ENCODE assay signal across 8 cellular contexts in the genomic region with DNA sequence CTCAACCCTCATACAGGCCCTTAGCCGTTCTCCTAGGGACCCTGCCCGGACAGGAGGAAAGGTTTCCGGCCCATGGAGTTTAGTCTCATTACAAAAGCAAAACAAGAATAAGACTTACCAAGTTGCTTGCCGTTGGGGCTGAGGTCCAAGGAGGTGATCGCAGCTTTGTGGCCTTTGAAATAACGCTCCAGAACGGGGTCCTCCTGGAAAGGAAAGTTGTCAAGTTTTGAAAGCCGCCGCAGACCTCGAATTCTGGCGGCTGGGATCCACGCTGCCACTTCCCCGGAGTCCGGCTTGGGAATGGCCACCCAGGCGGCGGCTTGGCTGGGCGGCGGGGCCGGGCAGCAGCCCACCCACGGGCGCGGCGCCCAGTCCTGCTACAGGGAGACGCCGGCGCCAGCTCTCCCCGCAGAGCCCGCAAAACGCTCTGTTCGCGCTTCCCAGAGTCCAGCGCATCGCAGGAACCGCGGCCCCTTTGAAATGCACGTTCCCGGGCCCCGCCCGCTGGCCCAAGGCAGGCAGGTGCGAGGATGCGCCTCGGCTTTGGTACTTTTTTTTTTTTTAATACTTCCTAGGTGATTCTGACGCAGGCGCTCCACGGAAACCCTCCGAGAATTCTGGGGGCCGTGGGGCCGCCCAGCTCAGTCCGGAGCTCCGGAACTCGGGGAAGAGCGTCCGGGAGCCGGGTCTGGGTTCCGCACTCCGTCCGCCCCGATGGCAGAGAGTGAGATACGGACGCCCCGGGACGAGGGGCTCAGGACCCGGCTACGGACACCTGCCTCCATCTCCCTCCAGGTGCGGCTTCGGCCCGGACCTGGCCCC. TPM values are rescaled to one million over a fixed set of nuclear protein-coding genes. Genes with fewer than 3 reads are reported as not detected.
DNase-seq lines count a peak whose midpoint lies in the region; ATAC-seq, FAIRE-seq and TF ChIP-seq lines count a peak whose summit lies in the region.

No MANE protein-coding gene starts in this region.

- peak overlapping the region; percentile 100 for H2AFZ ChIP-seq in K562 (ENCODE audit: low read depth, low read length)

- ATAC-seq in GM19463 (IDR thresholded peaks at IDR 0.05; ENCODE audit: unreplicated experiment) (peak; percentile 15), HG03565 (IDR thresholded peaks at IDR 0.05; ENCODE audit: unreplicated experiment) (peak; percentile 18), K562 (peak; percentile 62)

- no peak for FAIRE-seq in K562 (lab: Jason Lieb, UNC)
- FAIRE-seq in small intestine (lab: Jason Lieb, UNC), result no peak

- H3K4me2 ChIP-seq in K562 (ENCODE audit: insufficient read depth, low read length), result peak overlapping the region; percentile 100

- peaks cover 4% of the 10 kb centered on the region for H3K4me1 Mint-ChIP-seq in Caco-2 (ENCODE audit: low read depth, unreplicated experiment)

- H3K27me3 Mint-ChIP-seq in Caco-2 (ENCODE audit: insufficient read depth, unreplicated experiment), result no peaks in the 10 kb centered on the region

- peak overlapping the region; percentile 99 for H3K4me3 Mint-ChIP-seq in Caco-2 (ENCODE audit: unreplicated experiment)

- in situ Hi-C loops in K562 (cut with MboI), result loop anchor here (5.0 to 25.0 kb wide), 4 partner anchors 53 to 1312 kb away; no protein-coding TSS in a partner anchor

- DNase-seq in Caco-2 (peak; percentile 46 to 63), T follicular helper cell (ENCODE audit: low read depth) (peak; percentile 11), K562 (ENCODE audit: extremely low read depth in 1 of 4, low spot score in 3 of 4) (peak; percentile 45 to 61 (median 46)), small intestine (peak; percentile 57), KG1 (lab: John Stamatoyannopoulos, UW) (no peak)

- TSS peak; percentile 17 for BruUV-seq in Caco-2 (replicated peaks; lab: Mats Ljungman, UMichigan)
- TSS peak; percentile 60 for BruUV-seq in K562 (replicated peaks; lab: Mats Ljungman, UMichigan)

- H3K27ac Mint-ChIP-seq in Caco-2 (ENCODE audit: unreplicated experiment), result peak overlapping the region; percentile 96

- no peak for TF ChIP-seq POLR2A in K562 (conservative IDR thresholded peaks at IDR 0.05)

- H3K27ac ChIP-seq in K562 (ENCODE audit: extremely low read depth, low read depth, low read length) (peak overlapping the region; percentile 99), small intestine (ENCODE audit: low read depth in 1 of 2, low read length in 1 of 2) (peak overlapping the region; percentile 84)

- no peaks in the 10 kb centered on the region for H3K9me3 Mint-ChIP-seq in Caco-2 (ENCODE audit: unreplicated experiment)

- no peaks in the 10 kb centered on the region for H4K20me1 ChIP-seq in K562 (replicated peaks; ENCODE audit: control insufficient read depth, insufficient read depth, low read length)

- H3K9ac ChIP-seq in K562 (ENCODE audit: insufficient read depth in 1 of 2, low read depth in 2 of 2, low read length in 2 of 2), result peak overlapping the region; percentile 91 to 94

- H3K4me1 ChIP-seq in Caco-2 (peaks cover 19% of the 10 kb centered on the region; the same call in 1 of the 2 replicates), K562 (replicated peaks in 1 of 2; ENCODE audit: control insufficient read depth in 2 of 2, insufficient read depth in 2 of 2, low read length in 2 of 2) (peaks cover 10 to 23% of the 10 kb centered on the region in 2 experiments; a peak in 4 of 5 replicates), small intestine (ENCODE audit: control insufficient read depth in 2 of 2, insufficient read depth in 1 of 2, low read depth in 1 of 2, low read length in 1 of 2) (peaks cover 0 to 15% of the 10 kb centered on the region in 2 donors)

- POLR2A ChIA-PET in Caco-2 (lab: Charles Lee) (no interaction called here), K562 (lab: Yijun Ruan, JAX) (interaction anchor here (1.5 kb wide), 1 partner anchor 37 kb away, joined by 6 read pairs; no protein-coding TSS in a partner anchor)

- peak overlapping the region; percentile 54 for H3K4me3 ChIP-seq in Caco-2 (ENCODE audit: low read depth, low read length)
- H3K4me3 ChIP-seq in K562, result peak overlapping the region; percentile 93
- peak overlapping the region; percentile 80 for H3K4me3 ChIP-seq in iPS-18c (ENCODE audit: insufficient read depth, low read depth, low read length)
- H3K4me3 ChIP-seq in small intestine (ENCODE audit: low read depth in 1 of 2, low read length in 2 of 2), result peak overlapping the region; percentile 75 to 95

- no peaks in the 10 kb centered on the region for H3K9me3 ChIP-seq in Caco-2
- no peaks in the 10 kb centered on the region for H3K9me3 ChIP-seq in K562 (replicated peaks; ENCODE audit: control insufficient read depth, insufficient read depth, low read depth, low read length)
- H3K9me3 ChIP-seq in iPS-18c (ENCODE audit: control insufficient read depth, insufficient read depth, low read length), result no peaks in the 10 kb centered on the region
- no peaks in the 10 kb centered on the region for H3K9me3 ChIP-seq in small intestine (ENCODE audit: control insufficient read depth, low read depth)

- TF ChIP-seq CTCF in Caco-2 (IDR thresholded peaks at IDR 0.05; ENCODE audit: insufficient read depth in 1 of 2, low read depth in 1 of 2, low read length in 1 of 2, severe bottlenecking in 1 of 2, unreplicated experiment in 1 of 2), result peak in 1 of 2 experiments; percentile 7
- TF ChIP-seq CTCF in K562 (IDR thresholded peaks at IDR 0.05 in 2 of 3, conservative IDR thresholded peaks at IDR 0.05 in 1 of 3; ENCODE audit: insufficient read depth in 2 of 3, low read depth in 1 of 3, low read length in 3 of 3), result no peak

- H3K36me3 ChIP-seq in Caco-2 (ENCODE audit: control insufficient read depth, insufficient read depth, low read length) (no peaks in the 10 kb centered on the region; the same call in 1 of the 2 replicates), K562 (ENCODE audit: control insufficient read depth, insufficient read depth, low read length) (peaks cover 17% of the 10 kb centered on the region; the same call in 1 of the 3 replicates), small intestine (ENCODE audit: control insufficient read depth in 2 of 2, insufficient read depth in 2 of 2, low read length in 2 of 2) (peaks cover 0 to 4% of the 10 kb centered on the region in 2 donors)

- H3K27me3 ChIP-seq in Caco-2 (replicated peaks; ENCODE audit: control insufficient read depth, insufficient read depth, low read length), result no peaks in the 10 kb centered on the region
- H3K27me3 ChIP-seq in K562 (ENCODE audit: control insufficient read depth in 2 of 2, insufficient read depth in 2 of 2, low read length in 2 of 2), result no peaks in the 10 kb centered on the region
- no peaks in the 10 kb centered on the region for H3K27me3 ChIP-seq in small intestine (ENCODE audit: control insufficient read depth in 2 of 2, insufficient read depth in 2 of 2, low read length in 2 of 2)

- peaks cover 54% of the 10 kb centered on the region for H3K79me2 ChIP-seq in K562 (ENCODE audit: control insufficient read depth, insufficient read depth, low read length)

- TF ChIP-seq RAD21 in K562 (CRISPR knock-in tag; conservative IDR thresholded peaks at IDR 0.05 in 1 of 2, IDR thresholded peaks at IDR 0.05 in 1 of 2), result no peak; a peak in 1 of 4 replicates

- no peak for TF ChIP-seq EP300 in K562 (IDR thresholded peaks at IDR 0.05; ENCODE audit: low read length)

- CTCF ChIA-PET in Caco-2 (lab: Charles Lee) (interaction anchor here (0.9 kb wide), 1 partner anchor 508 kb away, joined by 3 read pairs; no protein-coding TSS in a partner anchor), K562 (lab: Yijun Ruan, JAX; ENCODE audit: low intra/inter-chr PET ratio) (interaction anchor here (1.1 to 2.6 kb wide), 2 partner anchors 55 to 507 kb away, joined by 4 to 17 read pairs; no protein-coding TSS in a partner anchor)

- WGBS in K562 (ENCODE audit: insufficient coverage, low coverage, missing lambda C conversion rate), result 2% methylated on average over 46 of the region's 67 CpGs
- 0% methylated on average over 51 to 67 of the region's 67 CpGs for WGBS in small intestine, 3 donors

- H3K36me3 Mint-ChIP-seq in Caco-2 (ENCODE audit: insufficient read depth, unreplicated experiment), result peaks cover 27% of the 10 kb centered on the region

- no peaks in the 10 kb centered on the region for H3K9me1 ChIP-seq in K562 (ENCODE audit: control insufficient read depth, insufficient read depth, low read length)

- intact Hi-C loops in Caco-2 (cut with micrococcal nuclease; ENCODE audit: unreplicated experiment), result loop anchor here (5.0 to 10.0 kb wide), 2 partner anchors 33 to 1380 kb away; partner anchors contain the start of genes CEP290 and TMTC3
- intact Hi-C loops in K562 (cut with micrococcal nuclease), result loop anchor here (10.0 kb wide), 2 partner anchors 470 to 1380 kb away; partner anchors contain the start of genes CEP290 and TMTC3

RNA-seq across cellular contexts. Expression of gene GALNT4, which starts 0.6 kb away (rescaled TPM):
- total RNA-seq in Caco-2 (2022) (6.6 and 7.2 TPM in 2 replicates), K562 (2014; rRNA removed) (3.0 and 3.4 TPM in 2 replicates), K562 (2014; rRNA removed; fragmentation: Illumina TruSeq; extraction: Trizol) (4.6 and 5.9 TPM in 2 replicates), K562 (2015; rRNA removed; fragmentation: Illumina TruSeq; extraction: Trizol) (3.4 and 3.8 TPM in 2 replicates), K562 (2021) (3.4 and 3.5 TPM in 2 replicates)
- 4.4 and 11.7 TPM in 2 replicates for total RNA-seq in K562 (2011; cell fraction: chromatin; rRNA removed; ENCODE audit: low replicate concordance)
- total RNA-seq in K562 (2011; cell fraction: nucleolus; rRNA removed), result 3.8 TPM in 2 replicates
- total RNA-seq in K562 (2011; cell fraction: nucleoplasm; rRNA removed), result 6.3 and 6.6 TPM in 2 replicates
- polyA plus RNA-seq in K562 (2011; rRNA removed) (1.6 and 1.9 TPM in 2 replicates), K562 (2014; fragmentation: Illumina TruSeq; extraction: Trizol) (2.3 and 2.5 TPM in 2 replicates), K562 (2014; fragmentation: Nextera tagmentation; extraction: Ambion mirVana) (1 to 10 TPM; 1.2 to 1.3 TPM), K562 (2014; rRNA removed) (1.7 and 3.6 TPM in 2 replicates), small intestine (10 to 100 TPM in 1 of 3 donors, 1 to 10 TPM in 2; 3.2 to 16.1 (median 5.8) TPM)
- polyA plus RNA-seq in K562 (2011; cell fraction: cytosol; rRNA removed), result 0.30 and 1.2 TPM in 2 replicates
- 0.77 and 1.1 TPM in 2 replicates for polyA plus RNA-seq in K562 (2011; cell fraction: nucleus; rRNA removed)
- polyA plus RNA-seq in K562 (2012), result 2.8 and 2.9 TPM in 2 replicates
- 3.7 and 4.5 TPM in 2 replicates for polyA minus RNA-seq in K562 (2011; rRNA and poly(A)+ RNA removed)
- polyA minus RNA-seq in K562 (2011; cell fraction: cytosol; rRNA and poly(A)+ RNA removed), result 0.27 and 0.86 TPM in 2 replicates
- polyA minus RNA-seq in K562 (2011; cell fraction: nucleus; rRNA and poly(A)+ RNA removed), result 2.3 and 4.7 TPM in 2 replicates

RNA-seq across cellular contexts. Expression of gene POC1B, which starts 0.6 kb away (rescaled TPM):
- total RNA-seq in Caco-2 (2022), result 14.1 and 16.1 TPM in 2 replicates
- total RNA-seq in K562 (2011; cell fraction: chromatin; rRNA removed; ENCODE audit: low replicate concordance), result 15.1 and 44.2 TPM in 2 replicates
- total RNA-seq in K562 (2011; cell fraction: nucleolus; rRNA removed), result 8.5 and 10.4 TPM in 2 replicates
- 18.7 and 19.4 TPM in 2 replicates for total RNA-seq in K562 (2011; cell fraction: nucleoplasm; rRNA removed)
- total RNA-seq in K562 (2014; rRNA removed), result 8.1 and 9.7 TPM in 2 replicates
- 15.2 and 16.4 TPM in 2 replicates for total RNA-seq in K562 (2014; rRNA removed; fragmentation: Illumina TruSeq; extraction: Trizol)
- 11.2 and 13.5 TPM in 2 replicates for total RNA-seq in K562 (2015; rRNA removed; fragmentation: Illumina TruSeq; extraction: Trizol)
- total RNA-seq in K562 (2021), result 10.4 and 10.8 TPM in 2 replicates
- 14.3 and 16.1 TPM in 2 replicates for polyA plus RNA-seq in K562 (2011; rRNA removed)
- polyA plus RNA-seq in K562 (2011; cell fraction: cytosol; rRNA removed), result 6.5 and 10.5 TPM in 2 replicates
- polyA plus RNA-seq in K562 (2011; cell fraction: nucleus; rRNA removed), result 6.8 and 7.4 TPM in 2 replicates
- 10.1 and 18.5 TPM in 2 replicates for polyA plus RNA-seq in K562 (2012)
- 11.8 and 15.3 TPM in 2 replicates for polyA plus RNA-seq in K562 (2014; fragmentation: Illumina TruSeq; extraction: Trizol)
- polyA plus RNA-seq in K562 (2014; fragmentation: Nextera tagmentation; extraction: Ambion mirVana), result 1 to 10 TPM; 4.5 to 7.8 TPM
- 8.0 and 11.2 TPM in 2 replicates for polyA plus RNA-seq in K562 (2014; rRNA removed)
- polyA minus RNA-seq in K562 (2011; rRNA and poly(A)+ RNA removed), result 30.7 and 37.5 TPM in 2 replicates
- polyA minus RNA-seq in K562 (2011; cell fraction: cytosol; rRNA and poly(A)+ RNA removed), result 8.6 and 10.8 TPM in 2 replicates
- 15.1 and 21.1 TPM in 2 replicates for polyA minus RNA-seq in K562 (2011; cell fraction: nucleus; rRNA and poly(A)+ RNA removed)
- 10 to 100 TPM; 14.1 to 17.0 (median 15.7) TPM for polyA plus RNA-seq in small intestine
